ENCODE assay signal across 8 cellular contexts in the genomic region with DNA sequence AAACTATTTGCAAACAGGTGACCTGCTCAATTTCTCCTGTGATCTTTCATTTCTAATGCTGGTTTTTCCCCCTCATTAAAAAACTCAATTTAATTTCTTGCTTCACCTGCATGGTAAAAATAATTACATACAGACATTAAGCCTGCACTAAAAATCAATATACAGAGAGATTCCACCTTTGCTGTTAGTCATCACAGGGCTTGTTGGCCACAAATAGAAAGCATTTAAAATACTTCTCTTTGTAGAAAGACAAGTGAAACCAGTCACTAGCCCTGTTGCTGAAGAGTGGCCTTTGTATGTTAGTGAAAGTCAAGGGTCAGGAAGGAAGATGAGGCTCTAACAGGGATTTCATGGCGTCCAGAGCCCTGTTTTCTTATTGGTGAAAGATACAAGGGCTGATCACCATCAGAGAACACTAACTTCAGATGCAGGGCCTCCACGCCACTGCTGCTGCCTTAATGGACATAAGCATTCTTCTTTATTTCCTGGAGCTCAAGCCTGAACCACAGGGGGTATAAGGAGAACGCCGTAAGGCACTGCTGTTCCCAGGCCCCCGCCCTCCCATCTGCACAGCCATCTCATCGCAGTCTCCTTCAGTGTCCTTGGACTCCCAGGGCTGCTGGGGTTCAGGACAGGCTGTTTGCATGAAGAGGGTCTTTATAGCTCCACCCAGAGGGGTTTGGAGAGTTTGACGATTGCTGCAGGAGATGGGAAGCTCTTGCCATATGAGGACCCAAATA.
DNase-seq lines count a peak whose midpoint lies in the region; ATAC-seq and TF ChIP-seq lines count a peak whose summit lies in the region.

No MANE protein-coding gene starts in this region.

- intact Hi-C loops in dendritic cell treated with granulocyte-macrophage colony-stimulating factor and Interleukin-4, amounts not matched to agents 40 ng/mL and 50 ng/mL, for 4 days (cut with micrococcal nuclease), result loop anchor here (5.0 kb wide), 1 partner anchor 235 kb away; no protein-coding TSS in a partner anchor
- intact Hi-C loops in prostate gland (cut with DNase I), result no loop called here

- H3K27me3 ChIP-seq in prostate gland (replicated peaks; ENCODE audit: insufficient read depth), result no peaks in the 10 kb centered on the region

- no peak overlapping the region for H3K4me3 ChIP-seq in prostate gland

- no peaks in the 10 kb centered on the region for H3K36me3 ChIP-seq in prostate gland

- H3K36me3 Mint-ChIP-seq in dendritic cell treated with granulocyte-macrophage colony-stimulating factor and Interleukin-4, amounts not matched to agents 40 ng/mL and 50 ng/mL, for 4 days (ENCODE audit: low read depth), result no peaks in the 10 kb centered on the region

- peaks cover 100% of the 10 kb centered on the region for H3K4me1 Mint-ChIP-seq in dendritic cell treated with granulocyte-macrophage colony-stimulating factor and Interleukin-4, amounts not matched to agents 40 ng/mL and 50 ng/mL, for 4 days (ENCODE audit: low read depth)

- TF ChIP-seq POLR2A in prostate gland (IDR thresholded peaks at IDR 0.05), result no peak

- H3K27me3 Mint-ChIP-seq in dendritic cell treated with granulocyte-macrophage colony-stimulating factor and Interleukin-4, amounts not matched to agents 40 ng/mL and 50 ng/mL, for 4 days, result no peaks in the 10 kb centered on the region

- peak overlapping the region; percentile 99 for H3K27ac Mint-ChIP-seq in dendritic cell treated with granulocyte-macrophage colony-stimulating factor and Interleukin-4, amounts not matched to agents 40 ng/mL and 50 ng/mL, for 4 days

- peak; percentile 6 for DNase-seq in NCI-H748 (lab: John Stamatoyannopoulos, UW; ENCODE audit: unreplicated experiment)
- DNase-seq in NCI-H748 treated with DMSO at 0.1 percent for 48 hours (lab: John Stamatoyannopoulos, UW), result no peak
- DNase-seq in NCI-H69 (lab: John Stamatoyannopoulos, UW), result peak; percentile 94
- no peak for DNase-seq in prostate gland (ENCODE audit: low spot score)
- no peak for DNase-seq in T1000 (lab: John Stamatoyannopoulos, UW)

- ATAC-seq in GM21367 (IDR thresholded peaks at IDR 0.05; ENCODE audit: unreplicated experiment) (no peak), GM18909 (IDR thresholded peaks at IDR 0.05; ENCODE audit: poor library complexity, unreplicated experiment) (no peak)

- no peaks in the 10 kb centered on the region for H3K9me3 ChIP-seq in prostate gland

- no peaks in the 10 kb centered on the region for H3K9me3 Mint-ChIP-seq in dendritic cell treated with granulocyte-macrophage colony-stimulating factor and Interleukin-4, amounts not matched to agents 40 ng/mL and 50 ng/mL, for 4 days

- TF ChIP-seq CTCF in prostate gland (IDR thresholded peaks at IDR 0.05), result no peak

- H3K4me1 ChIP-seq in prostate gland (replicated peaks), result peaks cover 40% of the 10 kb centered on the region

- H3K4me3 Mint-ChIP-seq in dendritic cell treated with granulocyte-macrophage colony-stimulating factor and Interleukin-4, amounts not matched to agents 40 ng/mL and 50 ng/mL, for 4 days, result no peak overlapping the region

- peak overlapping the region; percentile 95 to 97 for H3K27ac ChIP-seq in prostate gland

- 63% methylated on average over 7 of the region's 7 CpGs for WGBS in prostate gland

Comparison
In these comparisons a context has a peak if more than half of its experiments do, and no peak if none do; other contexts are left out.
1. DNase-seq: peak in NCI-H748 (single experiment) and NCI-H69 (single experiment); none in NCI-H748 treated with DMSO at 0.1 percent for 48 hours (single experiment), prostate gland (single experiment) and T1000 (single experiment).